Comparison of ENCODE assay signal across 8 cellular contexts in genomic region chr6:156662025-156662445, GRCh38.
DNase-seq lines count a peak whose midpoint lies in the region; ATAC-seq and TF ChIP-seq lines count a peak whose summit lies in the region.

No MANE protein-coding gene starts in this region.

- ATAC-seq in HG02798 (IDR thresholded peaks at IDR 0.05; ENCODE audit: poor library complexity, unreplicated experiment) = no peak
- ATAC-seq in GM18873 (IDR thresholded peaks at IDR 0.05; ENCODE audit: low FRiP score, unreplicated experiment) = no peak
- no peak for ATAC-seq in GM21367 (IDR thresholded peaks at IDR 0.05; ENCODE audit: unreplicated experiment)

- no peaks in the 10 kb centered on the region for H3K9me3 Mint-ChIP-seq in chondrocyte (ENCODE audit: low read depth)

- H3K4me1 ChIP-seq in osteoblast (ENCODE audit: insufficient read depth, low read length) = peaks cover 20% of the 10 kb centered on the region

- H2AFZ ChIP-seq in osteoblast (ENCODE audit: low read length) = no peak overlapping the region

- no peaks in the 10 kb centered on the region for H3K79me2 ChIP-seq in osteoblast (ENCODE audit: insufficient read depth, low read length)

- H3K27ac Mint-ChIP-seq in chondrocyte (ENCODE audit: unreplicated experiment) = peak overlapping the region; percentile 79

- DNase-seq in DMS53 (lab: John Stamatoyannopoulos, UW) = peak; percentile 86
- peak; percentile 76 for DNase-seq in HuH-7.5 (ENCODE audit: low spot score)
- no peak for DNase-seq in chondrocyte (ENCODE audit: low spot score)
- no peak for DNase-seq in osteoblast (ENCODE audit: insufficient read length, low spot score, missing footprints)
- DNase-seq in glomerular visceral epithelial cell (ENCODE audit: extremely low spot score) = no peak

- no peaks in the 10 kb centered on the region for H3K9me3 ChIP-seq in osteoblast (ENCODE audit: low read depth, low read length)

- H4K20me1 ChIP-seq in osteoblast (ENCODE audit: insufficient read depth, low read length) = no peaks in the 10 kb centered on the region

- TF ChIP-seq CTCF in chondrocyte (IDR thresholded peaks at IDR 0.05) (peak; percentile 98), osteoblast (IDR thresholded peaks at IDR 0.05; ENCODE audit: extremely low read depth, low read depth, low read length) (peak; percentile 17)

- H3K4me2 ChIP-seq in osteoblast (ENCODE audit: insufficient read depth, low read length) = no peak overlapping the region

- peaks cover 6% of the 10 kb centered on the region for H3K4me1 Mint-ChIP-seq in chondrocyte (ENCODE audit: low read depth)

- H3K36me3 Mint-ChIP-seq in chondrocyte (ENCODE audit: low read depth) = peaks cover 4% of the 10 kb centered on the region

- no peaks in the 10 kb centered on the region for H3K36me3 ChIP-seq in osteoblast (ENCODE audit: insufficient read depth, low read length)

- peak overlapping the region; percentile 61 for H3K4me3 Mint-ChIP-seq in chondrocyte (ENCODE audit: unreplicated experiment)

- H3K27ac ChIP-seq in osteoblast (ENCODE audit: low read depth, low read length) = no peak overlapping the region

- H3K4me3 ChIP-seq in osteoblast (ENCODE audit: insufficient read depth, low read length) = no peak overlapping the region

- H3K27me3 Mint-ChIP-seq in chondrocyte (ENCODE audit: low read depth) = peaks cover 25% of the 10 kb centered on the region

- H3K27me3 ChIP-seq in osteoblast (ENCODE audit: insufficient read depth, low read length) = no peaks in the 10 kb centered on the region

Comparison
In these comparisons a context has a peak if more than half of its experiments do, and no peak if none do; other contexts are left out.
1. DNase-seq: peak in DMS53 (single experiment) and HuH-7.5 (single experiment); none in chondrocyte (single experiment), osteoblast (single experiment) and glomerular visceral epithelial cell (single experiment).